Comparison of ENCODE assay signal across 1 cellular context in the genomic region with DNA sequence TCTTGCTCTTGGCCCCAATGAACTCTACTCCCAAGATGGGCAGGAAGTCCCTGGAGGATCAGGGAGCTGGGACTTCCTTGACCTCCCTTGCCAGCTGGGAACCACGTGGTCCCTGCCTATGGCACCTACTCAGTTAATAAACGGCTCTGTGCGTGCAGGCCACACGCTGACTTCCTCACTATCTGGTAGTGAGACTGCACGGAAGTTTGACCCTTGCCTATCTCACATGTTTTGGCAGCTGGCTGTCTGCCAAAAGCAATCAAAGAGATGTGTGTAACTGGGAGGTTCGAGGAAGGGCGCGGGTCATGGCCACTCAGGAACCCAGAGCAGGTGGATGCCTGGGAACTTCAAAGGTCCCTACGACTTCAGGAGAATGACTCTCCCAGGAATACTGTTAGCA.
TF ChIP-seq lines count a peak whose summit lies in the region.

No MANE protein-coding gene starts in this region.

TF ChIP-seq in HepG2, 621 proteins besides CTCF, POLR2A, EP300 and RAD21 (continued from another document and continues in another):
- TF ChIP-seq, protein P1, sequence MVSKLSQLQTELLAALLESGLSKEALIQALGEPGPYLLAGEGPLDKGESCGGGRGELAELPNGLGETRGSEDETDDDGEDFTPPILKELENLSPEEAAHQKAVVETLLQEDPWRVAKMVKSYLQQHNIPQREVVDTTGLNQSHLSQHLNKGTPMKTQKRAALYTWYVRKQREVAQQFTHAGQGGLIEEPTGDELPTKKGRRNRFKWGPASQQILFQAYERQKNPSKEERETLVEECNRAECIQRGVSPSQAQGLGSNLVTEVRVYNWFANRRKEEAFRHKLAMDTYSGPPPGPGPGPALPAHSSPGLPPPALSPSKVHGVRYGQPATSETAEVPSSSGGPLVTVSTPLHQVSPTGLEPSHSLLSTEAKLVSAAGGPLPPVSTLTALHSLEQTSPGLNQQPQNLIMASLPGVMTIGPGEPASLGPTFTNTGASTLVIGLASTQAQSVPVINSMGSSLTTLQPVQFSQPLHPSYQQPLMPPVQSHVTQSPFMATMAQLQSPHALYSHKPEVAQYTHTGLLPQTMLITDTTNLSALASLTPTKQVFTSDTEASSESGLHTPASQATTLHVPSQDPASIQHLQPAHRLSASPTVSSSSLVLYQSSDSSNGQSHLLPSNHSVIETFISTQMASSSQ (IDR thresholded peaks at IDR 0.05; ENCODE audit: low read depth), result no peak
- TF ChIP-seq, protein P1 (CRISPR knock-in tag; IDR thresholded peaks at IDR 0.05; ENCODE audit: borderline replicate concordance), result peak; percentile 42; the same call in 1 of the 2 replicates
- TF ChIP-seq SAP130 (CRISPR knock-in tag; IDR thresholded peaks at IDR 0.05; ENCODE audit: low read depth) (peak; percentile 91), NCOA5 (CRISPR knock-in tag; IDR thresholded peaks at IDR 0.05) (no peak), CHD4 (IDR thresholded peaks at IDR 0.05; ENCODE audit: borderline replicate concordance, low read length) (no peak), TMF1 (CRISPR knock-in tag; IDR thresholded peaks at IDR 0.05; ENCODE audit: low read depth) (no peak), ZNF235 (CRISPR knock-in tag; IDR thresholded peaks at IDR 0.05; ENCODE audit: borderline replicate concordance) (no peak), IRX3 (CRISPR knock-in tag; IDR thresholded peaks at IDR 0.05; ENCODE audit: borderline replicate concordance, low read depth) (no peak), WIZ (CRISPR knock-in tag; IDR thresholded peaks at IDR 0.05) (no peak), ELF1 (CRISPR knock-in tag; IDR thresholded peaks at IDR 0.05) (peak; percentile 60), ZBTB38 (CRISPR knock-in tag; IDR thresholded peaks at IDR 0.05) (peak; percentile 54; the same call in 1 of the 2 replicates), ZNF782 (CRISPR knock-in tag; IDR thresholded peaks at IDR 0.05; ENCODE audit: borderline replicate concordance) (no peak), ZNF350 (CRISPR knock-in tag; IDR thresholded peaks at IDR 0.05; ENCODE audit: borderline replicate concordance, low read depth) (0 out of 2 replicates have a peak, but pooled peaks have one; percentile 43), MBNL3 (CRISPR knock-in tag; conservative IDR thresholded peaks at IDR 0.05) (no peak), EHMT2 (IDR thresholded peaks at IDR 0.05; ENCODE audit: borderline replicate concordance, low read depth, low read length) (no peak), ZMYM2 (CRISPR knock-in tag; IDR thresholded peaks at IDR 0.05) (no peak), ZNF549 (CRISPR knock-in tag; IDR thresholded peaks at IDR 0.05) (no peak), U2AF1 (optimal IDR thresholded peaks at IDR 0.05; ENCODE audit: low read depth, low read length) (no peak), ZNF562 (CRISPR knock-in tag; IDR thresholded peaks at IDR 0.05; ENCODE audit: borderline replicate concordance) (no peak), ZNF101 (CRISPR knock-in tag; IDR thresholded peaks at IDR 0.05; ENCODE audit: borderline replicate concordance, low read depth) (no peak), ETV6 (CRISPR knock-in tag; conservative IDR thresholded peaks at IDR 0.05) (no peak), BRCA1 (CRISPR knock-in tag; IDR thresholded peaks at IDR 0.05) (no peak), ZNF3 (CRISPR knock-in tag; IDR thresholded peaks at IDR 0.05) (no peak), THYN1 (CRISPR knock-in tag; IDR thresholded peaks at IDR 0.05; ENCODE audit: borderline replicate concordance, low read depth) (no peak), SRSF4 (IDR thresholded peaks at IDR 0.05; ENCODE audit: low read depth, low read length, poor library complexity, severe bottlenecking) (no peak), GABPA (IDR thresholded peaks at IDR 0.05; ENCODE audit: low read depth, low read length) (no peak), GABPA (CRISPR knock-in tag; IDR thresholded peaks at IDR 0.05; ENCODE audit: low read depth) (peak; percentile 45; the same call in 1 of the 2 replicates), GTF3A (CRISPR knock-in tag; conservative IDR thresholded peaks at IDR 0.05) (no peak), ZNF891 (CRISPR knock-in tag; IDR thresholded peaks at IDR 0.05) (no peak), ZNF333 (CRISPR knock-in tag; IDR thresholded peaks at IDR 0.05; ENCODE audit: borderline replicate concordance) (no peak), ZSCAN31 (CRISPR knock-in tag; IDR thresholded peaks at IDR 0.05; ENCODE audit: low read depth) (no peak), ZNF354B (CRISPR knock-in tag; IDR thresholded peaks at IDR 0.05) (no peak), ZNF747 (CRISPR knock-in tag; IDR thresholded peaks at IDR 0.05; ENCODE audit: borderline replicate concordance) (no peak)
- TF ChIP-seq, protein P2, sequence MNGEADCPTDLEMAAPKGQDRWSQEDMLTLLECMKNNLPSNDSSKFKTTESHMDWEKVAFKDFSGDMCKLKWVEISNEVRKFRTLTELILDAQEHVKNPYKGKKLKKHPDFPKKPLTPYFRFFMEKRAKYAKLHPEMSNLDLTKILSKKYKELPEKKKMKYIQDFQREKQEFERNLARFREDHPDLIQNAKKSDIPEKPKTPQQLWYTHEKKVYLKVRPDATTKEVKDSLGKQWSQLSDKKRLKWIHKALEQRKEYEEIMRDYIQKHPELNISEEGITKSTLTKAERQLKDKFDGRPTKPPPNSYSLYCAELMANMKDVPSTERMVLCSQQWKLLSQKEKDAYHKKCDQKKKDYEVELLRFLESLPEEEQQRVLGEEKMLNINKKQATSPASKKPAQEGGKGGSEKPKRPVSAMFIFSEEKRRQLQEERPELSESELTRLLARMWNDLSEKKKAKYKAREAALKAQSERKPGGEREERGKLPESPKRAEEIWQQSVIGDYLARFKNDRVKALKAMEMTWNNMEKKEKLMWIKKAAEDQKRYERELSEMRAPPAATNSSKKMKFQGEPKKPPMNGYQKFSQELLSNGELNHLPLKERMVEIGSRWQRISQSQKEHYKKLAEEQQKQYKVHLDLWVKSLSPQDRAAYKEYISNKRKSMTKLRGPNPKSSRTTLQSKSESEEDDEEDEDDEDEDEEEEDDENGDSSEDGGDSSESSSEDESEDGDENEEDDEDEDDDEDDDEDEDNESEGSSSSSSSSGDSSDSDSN (CRISPR knock-in tag; IDR thresholded peaks at IDR 0.05), result no peak
- TF ChIP-seq, protein P3, sequence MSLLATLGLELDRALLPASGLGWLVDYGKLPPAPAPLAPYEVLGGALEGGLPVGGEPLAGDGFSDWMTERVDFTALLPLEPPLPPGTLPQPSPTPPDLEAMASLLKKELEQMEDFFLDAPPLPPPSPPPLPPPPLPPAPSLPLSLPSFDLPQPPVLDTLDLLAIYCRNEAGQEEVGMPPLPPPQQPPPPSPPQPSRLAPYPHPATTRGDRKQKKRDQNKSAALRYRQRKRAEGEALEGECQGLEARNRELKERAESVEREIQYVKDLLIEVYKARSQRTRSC (CRISPR knock-in tag; IDR thresholded peaks at IDR 0.05; ENCODE audit: low read depth), result no peak
- TF ChIP-seq, protein P4, sequence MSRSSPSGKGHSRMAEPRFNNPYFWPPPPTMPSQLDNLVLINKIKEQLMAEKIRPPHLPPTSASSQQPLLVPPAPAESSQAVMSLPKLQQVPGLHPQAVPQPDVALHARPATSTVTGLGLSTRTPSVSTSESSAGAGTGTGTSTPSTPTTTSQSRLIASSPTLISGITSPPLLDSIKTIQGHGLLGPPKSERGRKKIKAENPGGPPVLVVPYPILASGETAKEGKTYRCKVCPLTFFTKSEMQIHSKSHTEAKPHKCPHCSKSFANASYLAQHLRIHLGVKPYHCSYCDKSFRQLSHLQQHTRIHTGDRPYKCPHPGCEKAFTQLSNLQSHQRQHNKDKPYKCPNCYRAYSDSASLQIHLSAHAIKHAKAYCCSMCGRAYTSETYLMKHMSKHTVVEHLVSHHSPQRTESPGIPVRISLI (CRISPR knock-in tag; IDR thresholded peaks at IDR 0.05; ENCODE audit: borderline replicate concordance), result no peak
- TF ChIP-seq, protein P5, sequence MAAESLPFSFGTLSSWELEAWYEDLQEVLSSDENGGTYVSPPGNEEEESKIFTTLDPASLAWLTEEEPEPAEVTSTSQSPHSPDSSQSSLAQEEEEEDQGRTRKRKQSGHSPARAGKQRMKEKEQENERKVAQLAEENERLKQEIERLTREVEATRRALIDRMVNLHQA (CRISPR knock-in tag; IDR thresholded peaks at IDR 0.05), result no peak
- TF ChIP-seq, protein P6, sequence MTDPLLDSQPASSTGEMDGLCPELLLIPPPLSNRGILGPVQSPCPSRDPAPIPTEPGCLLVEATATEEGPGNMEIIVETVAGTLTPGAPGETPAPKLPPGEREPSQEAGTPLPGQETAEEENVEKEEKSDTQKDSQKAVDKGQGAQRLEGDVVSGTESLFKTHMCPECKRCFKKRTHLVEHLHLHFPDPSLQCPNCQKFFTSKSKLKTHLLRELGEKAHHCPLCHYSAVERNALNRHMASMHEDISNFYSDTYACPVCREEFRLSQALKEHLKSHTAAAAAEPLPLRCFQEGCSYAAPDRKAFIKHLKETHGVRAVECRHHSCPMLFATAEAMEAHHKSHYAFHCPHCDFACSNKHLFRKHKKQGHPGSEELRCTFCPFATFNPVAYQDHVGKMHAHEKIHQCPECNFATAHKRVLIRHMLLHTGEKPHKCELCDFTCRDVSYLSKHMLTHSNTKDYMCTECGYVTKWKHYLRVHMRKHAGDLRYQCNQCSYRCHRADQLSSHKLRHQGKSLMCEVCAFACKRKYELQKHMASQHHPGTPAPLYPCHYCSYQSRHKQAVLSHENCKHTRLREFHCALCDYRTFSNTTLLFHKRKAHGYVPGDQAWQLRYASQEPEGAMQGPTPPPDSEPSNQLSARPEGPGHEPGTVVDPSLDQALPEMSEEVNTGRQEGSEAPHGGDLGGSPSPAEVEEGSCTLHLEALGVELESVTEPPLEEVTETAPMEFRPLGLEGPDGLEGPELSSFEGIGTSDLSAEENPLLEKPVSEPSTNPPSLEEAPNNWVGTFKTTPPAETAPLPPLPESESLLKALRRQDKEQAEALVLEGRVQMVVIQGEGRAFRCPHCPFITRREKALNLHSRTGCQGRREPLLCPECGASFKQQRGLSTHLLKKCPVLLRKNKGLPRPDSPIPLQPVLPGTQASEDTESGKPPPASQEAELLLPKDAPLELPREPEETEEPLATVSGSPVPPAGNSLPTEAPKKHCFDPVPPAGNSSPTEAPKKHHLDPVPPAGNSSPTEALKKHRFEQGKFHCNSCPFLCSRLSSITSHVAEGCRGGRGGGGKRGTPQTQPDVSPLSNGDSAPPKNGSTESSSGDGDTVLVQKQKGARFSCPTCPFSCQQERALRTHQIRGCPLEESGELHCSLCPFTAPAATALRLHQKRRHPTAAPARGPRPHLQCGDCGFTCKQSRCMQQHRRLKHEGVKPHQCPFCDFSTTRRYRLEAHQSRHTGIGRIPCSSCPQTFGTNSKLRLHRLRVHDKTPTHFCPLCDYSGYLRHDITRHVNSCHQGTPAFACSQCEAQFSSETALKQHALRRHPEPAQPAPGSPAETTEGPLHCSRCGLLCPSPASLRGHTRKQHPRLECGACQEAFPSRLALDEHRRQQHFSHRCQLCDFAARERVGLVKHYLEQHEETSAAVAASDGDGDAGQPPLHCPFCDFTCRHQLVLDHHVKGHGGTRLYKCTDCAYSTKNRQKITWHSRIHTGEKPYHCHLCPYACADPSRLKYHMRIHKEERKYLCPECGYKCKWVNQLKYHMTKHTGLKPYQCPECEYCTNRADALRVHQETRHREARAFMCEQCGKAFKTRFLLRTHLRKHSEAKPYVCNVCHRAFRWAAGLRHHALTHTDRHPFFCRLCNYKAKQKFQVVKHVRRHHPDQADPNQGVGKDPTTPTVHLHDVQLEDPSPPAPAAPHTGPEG (CRISPR knock-in tag; IDR thresholded peaks at IDR 0.05), result 0 out of 2 replicates have a peak, but pooled peaks have one; percentile 37
- TF ChIP-seq, protein P7, sequence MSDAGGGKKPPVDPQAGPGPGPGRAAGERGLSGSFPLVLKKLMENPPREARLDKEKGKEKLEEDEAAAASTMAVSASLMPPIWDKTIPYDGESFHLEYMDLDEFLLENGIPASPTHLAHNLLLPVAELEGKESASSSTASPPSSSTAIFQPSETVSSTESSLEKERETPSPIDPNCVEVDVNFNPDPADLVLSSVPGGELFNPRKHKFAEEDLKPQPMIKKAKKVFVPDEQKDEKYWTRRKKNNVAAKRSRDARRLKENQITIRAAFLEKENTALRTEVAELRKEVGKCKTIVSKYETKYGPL (CRISPR knock-in tag; IDR thresholded peaks at IDR 0.05), result no peak
